Comparison of ENCODE assay signal across 13 cellular contexts in genomic region chr6:157550114-157550989, GRCh38.
A peak's percentile ranks its signal among the peaks of the same experiment; 100 is the strongest.
DNase-seq lines count a peak whose midpoint lies in the region; ATAC-seq lines count a peak whose summit lies in the region.
"Had no signal": no experiment of that assay in that cellular context is flagged by ENCODE, and none has a peak within 500 bp of the region (broad histone marks: within the 10 kb centered on the region; RNA-seq: fewer than 3 reads in every experiment).

No MANE protein-coding gene starts in this region.

- peaks cover 12% of the 10 kb centered on the region for H3K9me3 Mint-ChIP-seq in activated CD4-positive, alpha-beta T cell treated with anti-CD3 and anti-CD28 coated beads, Interleukin-2, amount 10 ng/mL, durations not matched to agents 7 days and 5 days
- H3K9me3 Mint-ChIP-seq in IgD-negative memory B cell: peaks cover 0 to 5% (median 0%) of the 10 kb centered on the region in 3 donors

- peak; percentile 28 for DNase-seq in activated CD4-positive, alpha-beta T cell treated with anti-CD3 and anti-CD28 coated beads, Interleukin-2, amount 10 ng/mL, durations not matched to agents 7 days and 5 days
- no peak for DNase-seq in activated CD4-positive, alpha-beta T cell treated with anti-CD3 and anti-CD28 coated beads for 4 hours
- DNase-seq in activated naive CD8-positive, alpha-beta T cell treated with anti-CD3 and anti-CD28 coated beads, Interleukin-2, amount 50 U/mL, for 16 hours (ENCODE audit: low read depth, low spot score): peak; percentile 10
- peak; percentile 52 for DNase-seq in stimulated activated CD8-positive, alpha-beta memory T cell treated with anti-CD3 and anti-CD28 coated beads, Interleukin-4, amount 100 ng/mL, for 48 hours
- DNase-seq in GM19238 (ENCODE audit: insufficient read length, low spot score): no peak
- no peak for DNase-seq in CD1c-positive myeloid dendritic cell (ENCODE audit: extremely low spot score)
- DNase-seq: caudate nucleus, left cardiac atrium, NCI-H2171, RPMI8226 had no signal

- CTCF ChIA-PET in activated CD4-positive, alpha-beta T cell treated with anti-CD3 and anti-CD28 coated beads, Interleukin-2, amount 10 ng/mL, durations not matched to agents 7 days and 5 days (lab: Charles Lee): interaction anchor here (1.0 to 1.8 kb wide), 2 partner anchors 11 to 13 kb away, joined by 3 to 4 read pairs; no protein-coding TSS in a partner anchor

- H3K27me3 Mint-ChIP-seq in activated CD4-positive, alpha-beta T cell treated with anti-CD3 and anti-CD28 coated beads, Interleukin-2, amount 10 ng/mL, durations not matched to agents 7 days and 5 days: peaks cover 2% of the 10 kb centered on the region
- H3K27me3 Mint-ChIP-seq in IgD-negative memory B cell: peaks cover 1% of the 10 kb centered on the region

- peaks cover 32% of the 10 kb centered on the region for H3K4me1 Mint-ChIP-seq in activated CD4-positive, alpha-beta T cell treated with anti-CD3 and anti-CD28 coated beads, Interleukin-2, amount 10 ng/mL, durations not matched to agents 7 days and 5 days
- peaks cover 34 to 38% (median 37%) of the 10 kb centered on the region in 3 donors for H3K4me1 Mint-ChIP-seq in IgD-negative memory B cell

- no peak for ATAC-seq in HG03565 (IDR thresholded peaks at IDR 0.05; ENCODE audit: unreplicated experiment)
- ATAC-seq: left cardiac atrium had no signal

- POLR2A ChIA-PET in activated CD4-positive, alpha-beta T cell treated with anti-CD3 and anti-CD28 coated beads, Interleukin-2, amount 10 ng/mL, durations not matched to agents 7 days and 5 days (lab: Charles Lee): no interaction called here

- peak overlapping the region; percentile 80 for H3K27ac Mint-ChIP-seq in activated CD4-positive, alpha-beta T cell treated with anti-CD3 and anti-CD28 coated beads, Interleukin-2, amount 10 ng/mL, durations not matched to agents 7 days and 5 days
- H3K27ac Mint-ChIP-seq in IgD-negative memory B cell: peak overlapping the region in 2 of 3 donors; percentile 46 to 73
- H3K27ac Mint-ChIP-seq: progenitor cell of endocrine pancreas had no signal

- H3K4me3 Mint-ChIP-seq in activated CD4-positive, alpha-beta T cell treated with anti-CD3 and anti-CD28 coated beads, Interleukin-2, amount 10 ng/mL, durations not matched to agents 7 days and 5 days: no peak overlapping the region
- peak overlapping the region in 3 of 4 donors; percentile 5 to 90 (median 87) for H3K4me3 Mint-ChIP-seq in IgD-negative memory B cell

- H3K36me3 Mint-ChIP-seq in activated CD4-positive, alpha-beta T cell treated with anti-CD3 and anti-CD28 coated beads, Interleukin-2, amount 10 ng/mL, durations not matched to agents 7 days and 5 days (ENCODE audit: low read depth): peaks cover 5% of the 10 kb centered on the region
- H3K36me3 Mint-ChIP-seq in IgD-negative memory B cell: peaks cover 3% of the 10 kb centered on the region

Comparison
In these comparisons a context has a peak if more than half of its experiments do, and no peak if none do; other contexts are left out.
1. DNase-seq: peak in activated CD4-positive, alpha-beta T cell treated with anti-CD3 and anti-CD28 coated beads, Interleukin-2, amount 10 ng/mL, durations not matched to agents 7 days and 5 days (single experiment), activated naive CD8-positive, alpha-beta T cell treated with anti-CD3 and anti-CD28 coated beads, Interleukin-2, amount 50 U/mL, for 16 hours (single experiment) and stimulated activated CD8-positive, alpha-beta memory T cell treated with anti-CD3 and anti-CD28 coated beads, Interleukin-4, amount 100 ng/mL, for 48 hours (single experiment); none in activated CD4-positive, alpha-beta T cell treated with anti-CD3 and anti-CD28 coated beads for 4 hours (0 of 2), GM19238 (single experiment) and CD1c-positive myeloid dendritic cell (single experiment).